Comparison of ENCODE assay signal across 21 cellular contexts in the genomic region with DNA sequence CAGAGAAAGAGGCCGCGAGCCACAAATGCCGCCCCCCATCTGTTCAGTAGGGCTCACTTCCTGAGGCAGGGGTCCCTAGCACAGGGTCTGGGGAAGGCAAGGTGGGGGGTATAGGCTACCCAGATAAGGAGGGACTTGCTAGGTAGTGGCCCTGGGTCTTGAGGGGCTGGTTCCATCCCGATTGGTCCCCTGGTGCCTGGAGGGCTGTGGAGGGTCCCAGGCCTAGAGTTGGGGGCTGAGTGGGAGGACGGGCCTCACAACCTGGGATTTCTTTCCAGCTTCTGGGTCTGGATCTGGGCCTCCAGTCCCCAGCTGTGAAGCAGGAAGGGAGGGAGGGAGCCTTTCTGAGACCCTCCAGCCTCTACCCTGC.
DNase-seq lines count a peak whose midpoint lies in the region; ATAC-seq, FAIRE-seq and TF ChIP-seq lines count a peak whose summit lies in the region.
"Had no signal": no experiment of that assay in that cellular context is flagged by ENCODE, and none has a peak within 500 bp of the region (broad histone marks: within the 10 kb centered on the region; RNA-seq: fewer than 3 reads in every experiment).

No MANE protein-coding gene starts in this region.

- H3K79me1 ChIP-seq in IMR-90 (ENCODE audit: low read depth in 1 of 2, low read length in 2 of 2) (no peaks in the 10 kb centered on the region), H1 (ENCODE audit: low read depth, low read length) (no peaks in the 10 kb centered on the region)

- H2AFZ ChIP-seq in IMR-90 (replicated peaks; ENCODE audit: low read length, poor library complexity) (no peak overlapping the region), H1 (ENCODE audit: low read length) (no peak overlapping the region), neural progenitor cell (replicated peaks) (no peak overlapping the region)
- H2AFZ ChIP-seq: GM23248 had no signal

- H3K23me2 ChIP-seq in H1 (ENCODE audit: low read depth, low read length), result peaks cover 3% of the 10 kb centered on the region

- H3K27me3 Mint-ChIP-seq in neural progenitor cell (ENCODE audit: insufficient read depth, low read depth), result peaks cover 62% of the 10 kb centered on the region

- peak overlapping the region; percentile 68 for H3K4me3 Mint-ChIP-seq in neural progenitor cell
- H3K4me3 Mint-ChIP-seq: CD8-positive, alpha-beta T cell had no signal

- H3K4me3 ChIP-seq in IMR-90 (ENCODE audit: insufficient read depth, low read depth, low read length) (no peak overlapping the region), H1 (ENCODE audit: extremely low read depth in 1 of 4, insufficient read depth in 2 of 4, low read depth in 3 of 4, low read length in 4 of 4) (peak overlapping the region in 1 of 4 experiments; percentile 45; a peak in 1 of 8 replicates), neural progenitor cell (no peak overlapping the region), spleen (no peak overlapping the region)
- H3K4me3 ChIP-seq: GM23248 had no signal

- H3K27me3 ChIP-seq in IMR-90 (ENCODE audit: control insufficient read depth, insufficient read depth, low read length) (peaks cover 68% of the 10 kb centered on the region), H1 (replicated peaks in 1 of 4; ENCODE audit: control insufficient read depth in 3 of 4, extremely low read depth in 1 of 4, insufficient read depth in 3 of 4, low read length in 3 of 4) (peaks cover 69 to 83% (median 78%) of the 10 kb centered on the region in 4 experiments), neural progenitor cell (peaks cover 100% of the 10 kb centered on the region), spleen (replicated peaks in 1 of 7) (peaks cover 11 to 99% (median 74%) of the 10 kb centered on the region in 7 donors)

- ATAC-seq in IMR-90 (ENCODE audit: low read depth) (no peak), HG02970 (IDR thresholded peaks at IDR 0.05; ENCODE audit: low FRiP score, unreplicated experiment) (no peak)
- ATAC-seq: CD8-positive, alpha-beta T cell had no signal

- H3K27ac ChIP-seq in IMR-90 (ENCODE audit: insufficient read depth, low read length) (no peak overlapping the region), H1 (ENCODE audit: low read depth, low read length) (no peak overlapping the region), neural progenitor cell (no peak overlapping the region), spleen (no peak overlapping the region)
- H3K27ac ChIP-seq: BLaER1 treated with 17β-estradiol and CSF1 and Interleukin-3, amounts not matched to agents 10 nM and 100 nM; GM23248 had no signal

- no peak overlapping the region for H2BK5ac ChIP-seq in IMR-90 (ENCODE audit: low read depth, low read length, poor library complexity, severe bottlenecking)
- H2BK5ac ChIP-seq in H1 (ENCODE audit: low read depth, low read length), result no peak overlapping the region

- no peaks in the 10 kb centered on the region for H4K20me1 ChIP-seq in IMR-90 (ENCODE audit: insufficient read depth, low read length)
- peaks cover 19 to 27% of the 10 kb centered on the region in 2 experiments for H4K20me1 ChIP-seq in H1 (replicated peaks in 1 of 2; ENCODE audit: control insufficient read depth in 1 of 2, insufficient read depth in 2 of 2, low read length in 2 of 2)
- H4K20me1 ChIP-seq in neural progenitor cell (ENCODE audit: low read depth), result peaks cover 55% of the 10 kb centered on the region

- H3K9me3 ChIP-seq in IMR-90 (ENCODE audit: control insufficient read depth, insufficient read depth, low read length) (no peaks in the 10 kb centered on the region), H1 (ENCODE audit: insufficient read depth in 2 of 2, low read depth in 1 of 2, low read length in 1 of 2) (no peaks in the 10 kb centered on the region), neural progenitor cell (ENCODE audit: low read depth) (no peaks in the 10 kb centered on the region), spleen (no peaks in the 10 kb centered on the region)
- H3K9me3 ChIP-seq: BLaER1 treated with 17β-estradiol and CSF1 and Interleukin-3, amounts not matched to agents 10 nM and 100 nM had no signal

- H3K36me3 ChIP-seq in IMR-90 (ENCODE audit: control insufficient read depth, insufficient read depth, low read length) (no peaks in the 10 kb centered on the region), H1 (ENCODE audit: control insufficient read depth in 2 of 4, insufficient read depth in 4 of 4, low read length in 3 of 4) (no peaks in the 10 kb centered on the region; a peak in 1 of 8 replicates), neural progenitor cell (no peaks in the 10 kb centered on the region), spleen (no peaks in the 10 kb centered on the region)
- H3K36me3 ChIP-seq: BLaER1 treated with 17β-estradiol and CSF1 and Interleukin-3, amounts not matched to agents 10 nM and 100 nM had no signal

- dilution Hi-C loops in IMR-90 (cut with HindIII; ENCODE audit: low sequenced_read_pairs, unreplicated experiment), result no loop called here

- H4K5ac ChIP-seq in IMR-90 (ENCODE audit: low read depth, low read length) (no peak overlapping the region), H1 (ENCODE audit: insufficient read length, low read depth, low read length) (no peak overlapping the region)

- H3K9ac ChIP-seq in IMR-90 (ENCODE audit: low read depth, low read length) (no peak overlapping the region), H1 (replicated peaks in 1 of 4; ENCODE audit: extremely low read depth in 1 of 4, low read depth in 3 of 4, low read length in 3 of 4) (no peak overlapping the region), neural progenitor cell (no peak overlapping the region)
- H3K9ac ChIP-seq: BLaER1 treated with 17β-estradiol and CSF1 and Interleukin-3, amounts not matched to agents 10 nM and 100 nM; GM23248 had no signal

- no peak for FAIRE-seq in H1 (lab: Jason Lieb, UNC)
- FAIRE-seq: G401.6, GM12891, GM18507 had no signal

- H3K4me2 ChIP-seq in IMR-90 (ENCODE audit: low read depth, low read length), result no peak overlapping the region
- H3K4me2 ChIP-seq in H1 (ENCODE audit: insufficient read depth in 1 of 2, low read depth in 2 of 2, low read length in 2 of 2), result peak overlapping the region; percentile 65 to 68; a peak in 3 of 4 replicates
- H3K4me2 ChIP-seq in neural progenitor cell, result no peak overlapping the region

- TF ChIP-seq RAD21 in IMR-90 (IDR thresholded peaks at IDR 0.05; ENCODE audit: low read length), result no peak
- TF ChIP-seq RAD21 in H1 (IDR thresholded peaks at IDR 0.05 in 1 of 2, conservative IDR thresholded peaks at IDR 0.05 in 1 of 2; ENCODE audit: low read depth in 2 of 2, low read length in 2 of 2), result no peak

- H2BK20ac ChIP-seq in IMR-90 (ENCODE audit: low read depth, low read length), result no peak overlapping the region
- no peak overlapping the region for H2BK20ac ChIP-seq in H1 (ENCODE audit: low read length)

- peaks cover 20% of the 10 kb centered on the region for H3F3A ChIP-seq in neural progenitor cell (ENCODE audit: low read depth)

- H3K23ac ChIP-seq in IMR-90 (ENCODE audit: low read depth, low read length) (no peak overlapping the region), H1 (ENCODE audit: insufficient read length) (no peak overlapping the region)

- peaks cover 49% of the 10 kb centered on the region for H3K4me1 Mint-ChIP-seq in neural progenitor cell

- H3K4ac ChIP-seq in IMR-90 (ENCODE audit: low read depth, low read length) (no peak overlapping the region), H1 (replicated peaks; ENCODE audit: insufficient read length, low read depth, low read length) (no peak overlapping the region)

- intact Hi-C loops in IMR-90 (cut with micrococcal nuclease) (no loop called here), spleen (cut with DNase I; ENCODE audit: low total_unique reads) (no loop called here)

- no peak for TF ChIP-seq POLR2A in IMR-90 (IDR thresholded peaks at IDR 0.05; ENCODE audit: low read depth, low read length)
- no peak for TF ChIP-seq POLR2A in H1 (IDR thresholded peaks at IDR 0.05; ENCODE audit: control extremely low read depth in 1 of 2, low read depth in 2 of 2, low read length in 2 of 2)
- no peak for TF ChIP-seq POLR2A in spleen (IDR thresholded peaks at IDR 0.05)

- H3K56ac ChIP-seq in IMR-90 (ENCODE audit: extremely low read depth, insufficient read depth, low read length) (no peak overlapping the region), H1 (replicated peaks; ENCODE audit: insufficient read length, low read depth, low read length) (no peak overlapping the region)

- POLR2A ChIA-PET in IMR-90 (lab: Charles Lee; ENCODE audit: unreplicated experiment), result no interaction called here
- POLR2A ChIA-PET in H1 (lab: Charles Lee; ENCODE audit: partially characterized antibody), result no interaction called here

- in situ Hi-C loops in IMR-90 (cut with MboI; ENCODE audit: low sequenced_read_pairs), result loop anchor here (25.0 kb wide), 1 partner anchor 380 kb away; no protein-coding TSS in a partner anchor

- H3K27ac Mint-ChIP-seq in neural progenitor cell, result no peak overlapping the region
- H3K27ac Mint-ChIP-seq: B cell; CD8-positive, alpha-beta T cell; H9 had no signal

- DNase-seq in IMR-90 (no peak), H1 (ENCODE audit: low read depth in 1 of 2, low spot score in 2 of 2) (no peak), neural progenitor cell (ENCODE audit: low spot score) (no peak), spleen (peak; percentile 51), glomerular visceral epithelial cell (ENCODE audit: extremely low spot score) (no peak), COLO829 (ENCODE audit: low spot score) (no peak), OCI-M1 (lab: John Stamatoyannopoulos, UW) (no peak)
- DNase-seq: CD8-positive, alpha-beta T cell; COR-L47; DMS 273 treated with DMSO at 0.1 percent for 48 hours; DMS53; DND-41; EL; GM23248; H9 had no signal

- H3K9me3 Mint-ChIP-seq in neural progenitor cell, result peaks cover 2% of the 10 kb centered on the region
- H3K9me3 Mint-ChIP-seq: CD8-positive, alpha-beta T cell had no signal

- no peak overlapping the region for H4K8ac ChIP-seq in IMR-90 (ENCODE audit: low read depth in 2 of 2, low read length in 2 of 2)
- no peak overlapping the region; the same call in 1 of the 2 replicates for H4K8ac ChIP-seq in H1 (ENCODE audit: extremely low read depth, insufficient read depth, low read length)

- no peak overlapping the region for H2BK15ac ChIP-seq in IMR-90 (ENCODE audit: low read depth, low read length)
- H2BK15ac ChIP-seq in H1 (ENCODE audit: low read length), result no peak overlapping the region

- H2AK5ac ChIP-seq in IMR-90 (ENCODE audit: low read depth, low read length), result no peak overlapping the region
- H2AK5ac ChIP-seq in H1 (ENCODE audit: low read depth, low read length), result no peak overlapping the region

- H2BK120ac ChIP-seq in IMR-90 (ENCODE audit: low read depth, low read length), result no peak overlapping the region
- no peak overlapping the region for H2BK120ac ChIP-seq in H1 (replicated peaks; ENCODE audit: low read depth, low read length)

- no TSS peak for BruUV-seq in IMR-90 (replicated peaks; lab: Mats Ljungman, UMichigan)

- WGBS in IMR-90 (ENCODE audit: extremely low coverage in 2 of 2, insufficient read length in 1 of 2), 2 experiments, result 14% methylated on average over 2 of the region's 5 CpGs; no CpG with 5 or more reads in 1 of the 2 experiments
- 51% methylated on average over 5 of the region's 5 CpGs; no CpG with 5 or more reads in 1 of the 2 experiments for WGBS in H1 (ENCODE audit: extremely low coverage in 1 of 2, insufficient coverage in 1 of 2, insufficient read length in 1 of 2, insufficient replicate concordance in 2 of 2, low coverage in 1 of 2, low lambda C conversion rate in 2 of 2, missing lambda C conversion rate in 1 of 2), 2 experiments
- WGBS in spleen, 5 donors, result 27 to 74% (median 45%) methylated on average over 4 to 5 of the region's 5 CpGs

- H3K36me3 Mint-ChIP-seq in neural progenitor cell, result no peaks in the 10 kb centered on the region
- H3K36me3 Mint-ChIP-seq: CD8-positive, alpha-beta T cell had no signal

- peak overlapping the region; percentile 24 for H2AK9ac ChIP-seq in IMR-90 (replicated peaks; ENCODE audit: low read depth, low read length, poor library complexity)

- TF ChIP-seq CTCF in IMR-90 (conservative IDR thresholded peaks at IDR 0.05; ENCODE audit: low read depth, low read length) (no peak), H1 (IDR thresholded peaks at IDR 0.05; ENCODE audit: control extremely low read depth in 1 of 3, insufficient read depth in 1 of 3, low read depth in 1 of 3, low read length in 3 of 3) (no peak), neural progenitor cell (IDR thresholded peaks at IDR 0.05) (no peak), spleen (IDR thresholded peaks at IDR 0.05 in 8 of 11, conservative IDR thresholded peaks at IDR 0.05 in 3 of 11) (no peak)

- no peaks in the 10 kb centered on the region for H3K9me1 ChIP-seq in IMR-90 (ENCODE audit: insufficient read depth, low read length)

- H3K79me2 ChIP-seq in H1 (ENCODE audit: control insufficient read depth in 1 of 2, insufficient read depth in 2 of 2, low read length in 2 of 2) (no peaks in the 10 kb centered on the region), neural progenitor cell (ENCODE audit: low read depth) (no peaks in the 10 kb centered on the region)

- H3K14ac ChIP-seq in IMR-90 (replicated peaks; ENCODE audit: low read depth, low read length) (no peak overlapping the region), H1 (ENCODE audit: insufficient read length) (no peak overlapping the region)

- no peak for TF ChIP-seq EP300 in H1 (IDR thresholded peaks at IDR 0.05; ENCODE audit: borderline replicate concordance in 1 of 2, low read depth in 2 of 2, low read length in 2 of 2)

- CTCF ChIA-PET in IMR-90 (lab: Yijun Ruan, JAX), result no interaction called here
- CTCF ChIA-PET in H1 (lab: Charles Lee; ENCODE audit: partially characterized antibody), result interaction anchor here (0.8 to 6.3 kb wide), 3 partner anchors 68 to 455 kb away, joined by 3 to 81 read pairs (median 5); no protein-coding TSS in a partner anchor

- no peak overlapping the region for H3K18ac ChIP-seq in IMR-90 (ENCODE audit: low read depth, low read length)
- no peak overlapping the region; the same call in 1 of the 2 replicates for H3K18ac ChIP-seq in H1 (ENCODE audit: extremely low read depth, low read length)

- H4K91ac ChIP-seq in IMR-90 (ENCODE audit: insufficient read depth, low read depth, low read length), result no peak overlapping the region
- no peak overlapping the region for H4K91ac ChIP-seq in H1 (replicated peaks; ENCODE audit: insufficient read length, low read length)

- H3K4me1 ChIP-seq in IMR-90 (ENCODE audit: control insufficient read depth, insufficient read depth, low read length) (no peaks in the 10 kb centered on the region; the same call in 1 of the 2 replicates), H1 (replicated peaks in 1 of 4; ENCODE audit: control insufficient read depth in 3 of 4, insufficient read depth in 4 of 4, low read length in 3 of 4) (peaks cover 0 to 16% (median 9%) of the 10 kb centered on the region in 4 experiments; a peak in 5 of 7 replicates), neural progenitor cell (peaks cover 8% of the 10 kb centered on the region), spleen (peaks cover 8 to 50% (median 36%) of the 10 kb centered on the region in 6 donors)

- H2BK12ac ChIP-seq in H1 (ENCODE audit: low read depth, low read length), result no peak overlapping the region

Comparison
In these comparisons a context has a peak if more than half of its experiments do, and no peak if none do; other contexts are left out.
1. H3K4me2 ChIP-seq: peak in H1 (2 of 2); none in IMR-90 (single experiment) and neural progenitor cell (single experiment).